16 cellular contexts compared by ENCODE assay signal in the genomic region with DNA sequence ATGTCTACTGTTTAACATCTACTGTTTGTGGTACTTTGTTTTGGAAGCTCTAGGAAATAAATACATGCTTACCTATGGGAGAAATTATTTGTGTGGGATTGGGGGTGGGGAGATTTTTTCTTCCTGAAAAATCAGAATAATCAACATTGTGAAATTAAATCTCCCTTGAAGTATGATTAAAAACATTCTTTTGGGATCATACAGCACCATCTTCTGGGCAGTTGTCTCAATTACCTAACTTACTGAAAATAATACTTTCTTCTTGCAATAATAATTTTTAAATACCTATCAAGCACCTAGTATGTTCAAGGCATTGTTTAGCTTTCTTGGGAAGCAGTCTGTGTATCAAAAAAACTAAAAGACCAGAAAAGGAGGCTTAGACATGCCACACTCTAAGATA.
DNase-seq lines count a peak whose midpoint lies in the region; ATAC-seq, FAIRE-seq and TF ChIP-seq lines count a peak whose summit lies in the region.
"Had no signal": no experiment of that assay in that cellular context is flagged by ENCODE, and none has a peak within 500 bp of the region (broad histone marks: within the 10 kb centered on the region; RNA-seq: fewer than 3 reads in every experiment).

No MANE protein-coding gene starts in this region.

- peak; percentile 41 for DNase-seq in NCI-H1105 treated with DMSO at 0.1 percent for 48 hours (lab: John Stamatoyannopoulos, UW)
- DNase-seq in NCI-H1105 (lab: John Stamatoyannopoulos, UW) = no peak
- DNase-seq in endothelial cell of umbilical vein (ENCODE audit: low read depth, low spot score) = peak; percentile 60
- DNase-seq in osteocyte (ENCODE audit: extremely low spot score, unreplicated experiment) = no peak
- DNase-seq in activated naive CD4-positive, alpha-beta T cell treated with anti-CD3 and anti-CD28 coated beads, Interleukin-2, amount 50 U/mL, for 72 hours (ENCODE audit: low spot score in 2 of 2) = no peak
- DNase-seq in occipital lobe (lab: John Stamatoyannopoulos, UW) = no peak
- DNase-seq: adrenal gland, DMS79, SHP77, tibial artery had no signal

- no peak for TF ChIP-seq POLR2A in endothelial cell of umbilical vein (IDR thresholded peaks at IDR 0.05; ENCODE audit: low read depth, low read length)

- peaks cover 33% of the 10 kb centered on the region for H3K27me3 Mint-ChIP-seq in osteocyte (ENCODE audit: unreplicated experiment)
- H3K27me3 Mint-ChIP-seq: IgD-negative memory B cell had no signal

- CTCF ChIA-PET in endothelial cell of umbilical vein (lab: Charles Lee) = interaction anchor here (1.4 to 1.7 kb wide), 2 partner anchors 59 to 608 kb away, joined by 5 to 6 read pairs; no protein-coding TSS in a partner anchor

- POLR2A ChIA-PET in endothelial cell of umbilical vein (lab: Charles Lee) = no interaction called here

- no peaks in the 10 kb centered on the region for H3K36me3 ChIP-seq in OCI-LY3 (replicated peaks; ENCODE audit: low read depth, low read length)
- H3K36me3 ChIP-seq in endothelial cell of umbilical vein (ENCODE audit: control insufficient read depth in 2 of 2, extremely low read depth in 1 of 2, insufficient read depth in 2 of 2, low read length in 2 of 2) = no peaks in the 10 kb centered on the region
- H3K36me3 ChIP-seq: adrenal gland, tibial artery had no signal

- TF ChIP-seq CTCF in OCI-LY3 (IDR thresholded peaks at IDR 0.05; ENCODE audit: low read depth, low read length) = peak; percentile 46
- peak in 1 of 2 donors; percentile 5 for TF ChIP-seq CTCF in endothelial cell of umbilical vein (IDR thresholded peaks at IDR 0.05; ENCODE audit: extremely low read depth in 1 of 2, insufficient read depth in 1 of 2, low read depth in 1 of 2, low read length in 2 of 2)
- TF ChIP-seq CTCF in osteocyte (IDR thresholded peaks at IDR 0.05) = peak; percentile 38

- H3K9ac ChIP-seq in OCI-LY3 (ENCODE audit: low read length) (no peak overlapping the region), endothelial cell of umbilical vein (replicated peaks; ENCODE audit: extremely low read depth, insufficient read depth, low read length) (no peak overlapping the region)

- intact Hi-C loops in endothelial cell of umbilical vein (cut with micrococcal nuclease) = loop anchor here (5.0 to 10.0 kb wide), 2 partner anchors 607 to 1010 kb away; a partner anchor contains a TSS

- H3K4me3 ChIP-seq in OCI-LY3 (ENCODE audit: low read length) (no peak overlapping the region), endothelial cell of umbilical vein (replicated peaks in 1 of 3; ENCODE audit: insufficient read depth in 1 of 3, low read depth in 1 of 3, low read length in 3 of 3) (no peak overlapping the region)
- H3K4me3 ChIP-seq: A549, adrenal gland, skin epidermis, tibial artery had no signal

- H3K27me3 ChIP-seq in OCI-LY3 (ENCODE audit: low read depth, low read length) (no peaks in the 10 kb centered on the region), endothelial cell of umbilical vein (ENCODE audit: control insufficient read depth in 2 of 2, insufficient read depth in 2 of 2, low read length in 2 of 2) (peaks cover 0 to 1% of the 10 kb centered on the region in 2 experiments)
- H3K27me3 ChIP-seq: adrenal gland, tibial artery had no signal

- H3K4me3 Mint-ChIP-seq in osteocyte (ENCODE audit: unreplicated experiment) = no peak overlapping the region
- H3K4me3 Mint-ChIP-seq: IgD-negative memory B cell had no signal

- H2AFZ ChIP-seq in OCI-LY3 (ENCODE audit: low read depth, low read length) = no peak overlapping the region
- H2AFZ ChIP-seq in endothelial cell of umbilical vein (ENCODE audit: low read depth, low read length) = no peak overlapping the region

- no peak for FAIRE-seq in endothelial cell of umbilical vein (lab: Jason Lieb, UNC)
- FAIRE-seq: A549, endometrium had no signal

- H4K20me1 ChIP-seq in OCI-LY3 (ENCODE audit: insufficient read depth, low read length) (no peaks in the 10 kb centered on the region), endothelial cell of umbilical vein (replicated peaks; ENCODE audit: control insufficient read depth, extremely low read depth, insufficient read depth, low read length) (no peaks in the 10 kb centered on the region)

- no peaks in the 10 kb centered on the region for H3K9me1 ChIP-seq in endothelial cell of umbilical vein (replicated peaks; ENCODE audit: control insufficient read depth, extremely low read depth, insufficient read depth, low read length)

- H3K4me2 ChIP-seq in OCI-LY3 (ENCODE audit: low read length) (no peak overlapping the region), endothelial cell of umbilical vein (ENCODE audit: insufficient read depth, low read length) (no peak overlapping the region)
- H3K4me2 ChIP-seq: A549 had no signal

- no peak overlapping the region for H3K27ac Mint-ChIP-seq in osteocyte (ENCODE audit: unreplicated experiment)
- H3K27ac Mint-ChIP-seq in activated naive CD4-positive, alpha-beta T cell treated with anti-CD3 and anti-CD28 coated beads, Interleukin-2, amount 50 U/mL, for 72 hours = no peak overlapping the region
- H3K27ac Mint-ChIP-seq: IgD-negative memory B cell had no signal

- H3K36me3 Mint-ChIP-seq in osteocyte (ENCODE audit: unreplicated experiment) = no peaks in the 10 kb centered on the region
- H3K36me3 Mint-ChIP-seq in activated naive CD4-positive, alpha-beta T cell treated with anti-CD3 and anti-CD28 coated beads, Interleukin-2, amount 50 U/mL, for 72 hours = no peaks in the 10 kb centered on the region
- H3K36me3 Mint-ChIP-seq: IgD-negative memory B cell had no signal

- dilution Hi-C loops in endothelial cell of umbilical vein (cut with MboI; ENCODE audit: extremely low pct_ligation_motif_present, low sequenced_read_pairs) = no loop called here

- ATAC-seq in HG02798 (IDR thresholded peaks at IDR 0.05; ENCODE audit: poor library complexity, unreplicated experiment) = no peak
- ATAC-seq in activated naive CD4-positive, alpha-beta T cell treated with anti-CD3 and anti-CD28 coated beads, Interleukin-2, amount 50 U/mL, for 72 hours = no peak
- ATAC-seq: A549 had no signal

- peaks cover 5% of the 10 kb centered on the region for H3K4me1 Mint-ChIP-seq in osteocyte (ENCODE audit: unreplicated experiment)

- H3K9me3 ChIP-seq in OCI-LY3 (ENCODE audit: insufficient read depth, low read length) = no peaks in the 10 kb centered on the region
- H3K9me3 ChIP-seq in endothelial cell of umbilical vein (replicated peaks; ENCODE audit: control insufficient read depth, insufficient read depth, low read length) = no peaks in the 10 kb centered on the region
- H3K9me3 ChIP-seq: A549, adrenal gland, tibial artery had no signal

- H3K4me1 ChIP-seq in OCI-LY3 (ENCODE audit: low read length) (no peaks in the 10 kb centered on the region), endothelial cell of umbilical vein (ENCODE audit: control insufficient read depth, extremely low read depth, insufficient read depth, low read length) (no peaks in the 10 kb centered on the region)
- H3K4me1 ChIP-seq: A549, adrenal gland had no signal

- no peaks in the 10 kb centered on the region for H3K79me2 ChIP-seq in OCI-LY3 (ENCODE audit: low read length)
- H3K79me2 ChIP-seq in endothelial cell of umbilical vein (ENCODE audit: control insufficient read depth, insufficient read depth, low read length) = no peaks in the 10 kb centered on the region

- BruUV-seq in endothelial cell of umbilical vein (replicated peaks; lab: Mats Ljungman, UMichigan) = no TSS peak

- peaks cover 3% of the 10 kb centered on the region for H3K9me3 Mint-ChIP-seq in osteocyte (ENCODE audit: unreplicated experiment)
- H3K9me3 Mint-ChIP-seq in activated naive CD4-positive, alpha-beta T cell treated with anti-CD3 and anti-CD28 coated beads, Interleukin-2, amount 50 U/mL, for 72 hours = peaks cover 5 to 11% of the 10 kb centered on the region in 2 donors

- H3K27ac ChIP-seq in OCI-LY3 (ENCODE audit: low read length) = no peak overlapping the region
- H3K27ac ChIP-seq in endothelial cell of umbilical vein (ENCODE audit: insufficient read depth, low read depth, low read length) = no peak overlapping the region
- H3K27ac ChIP-seq: A549, adrenal gland, skin epidermis, tibial artery had no signal

TF ChIP-seq in endothelial cell of umbilical vein, 7 proteins besides CTCF, POLR2A, EP300 and RAD21:
- TF ChIP-seq, protein P1, sequence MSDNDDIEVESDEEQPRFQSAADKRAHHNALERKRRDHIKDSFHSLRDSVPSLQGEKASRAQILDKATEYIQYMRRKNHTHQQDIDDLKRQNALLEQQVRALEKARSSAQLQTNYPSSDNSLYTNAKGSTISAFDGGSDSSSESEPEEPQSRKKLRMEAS (IDR thresholded peaks at IDR 0.05; ENCODE audit: insufficient read depth, insufficient read length) = no peak
- no peak for TF ChIP-seq JUN (IDR thresholded peaks at IDR 0.05; ENCODE audit: borderline replicate concordance, insufficient read depth, insufficient read length, low read depth)
- TF ChIP-seq FOS (IDR thresholded peaks at IDR 0.05; ENCODE audit: borderline replicate concordance, insufficient read depth, low read length) = no peak
TF ChIP-seq in endothelial cell of umbilical vein: peak in this region for 0.

Comparison
In these comparisons a context has a peak if more than half of its experiments do, and no peak if none do; other contexts are left out.
1. DNase-seq: peak in NCI-H1105 treated with DMSO at 0.1 percent for 48 hours (single experiment) and endothelial cell of umbilical vein (single experiment); none in NCI-H1105 (single experiment), osteocyte (single experiment), activated naive CD4-positive, alpha-beta T cell treated with anti-CD3 and anti-CD28 coated beads, Interleukin-2, amount 50 U/mL, for 72 hours (0 of 2) and occipital lobe (single experiment).